Comparison of ENCODE assay signal across 23 cellular contexts in the genomic region with DNA sequence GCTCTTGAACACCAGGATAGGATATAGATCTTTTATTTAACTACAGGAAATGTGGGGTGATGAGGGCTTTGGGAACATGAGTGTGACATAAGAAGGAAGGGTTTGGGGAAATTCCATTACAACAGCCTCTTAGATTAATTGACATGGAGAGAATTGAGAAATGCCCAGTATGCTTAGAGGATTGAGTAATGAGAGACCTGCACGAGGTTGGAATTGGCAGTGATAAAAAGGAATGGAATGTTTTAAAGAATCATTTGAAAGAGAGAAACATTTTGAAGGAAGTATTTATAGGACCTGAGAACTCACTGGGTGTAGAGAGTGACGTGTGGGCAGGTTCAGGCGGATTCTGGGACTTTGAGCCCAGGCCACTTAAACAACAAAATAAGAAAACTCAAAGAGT.
DNase-seq lines count a peak whose midpoint lies in the region; TF ChIP-seq lines count a peak whose summit lies in the region.
"Had no signal": no experiment of that assay in that cellular context is flagged by ENCODE, and none has a peak within 500 bp of the region (broad histone marks: within the 10 kb centered on the region; RNA-seq: fewer than 3 reads in every experiment).

No MANE protein-coding gene starts in this region.

- no peak overlapping the region for H3K9ac ChIP-seq in GM23248

- CTCF ChIA-PET in OCI-LY7 (lab: Charles Lee; ENCODE audit: unreplicated experiment): no interaction called here

- H3K4me1 ChIP-seq in GM23248 (ENCODE audit: insufficient read depth) (peaks cover 5% of the 10 kb centered on the region; the same call in 1 of the 2 replicates), ascending aorta (no peaks in the 10 kb centered on the region), OCI-LY7 (ENCODE audit: insufficient read depth, low read length, poor library complexity, severe bottlenecking) (no peaks in the 10 kb centered on the region)
- H3K4me1 ChIP-seq: heart right ventricle, left ventricle myocardium inferior, transverse colon had no signal

- H3K79me2 ChIP-seq in GM23248 (ENCODE audit: insufficient read depth) (no peaks in the 10 kb centered on the region), OCI-LY7 (ENCODE audit: insufficient read depth, low read depth, low read length) (no peaks in the 10 kb centered on the region)

- no peak for TF ChIP-seq CTCF in fibroblast of the aortic adventitia (IDR thresholded peaks at IDR 0.05; ENCODE audit: insufficient read depth, low read length)
- no peak for TF ChIP-seq CTCF in ascending aorta (IDR thresholded peaks at IDR 0.05)
- no peak for TF ChIP-seq CTCF in OCI-LY7 (conservative IDR thresholded peaks at IDR 0.05; ENCODE audit: low read length)

- POLR2A ChIA-PET in OCI-LY7 (lab: Charles Lee): interaction anchor here (0.6 kb wide), 1 partner anchor 493 kb away, joined by 3 read pairs; no protein-coding TSS in a partner anchor

- H3K27ac ChIP-seq in GM23248 (no peak overlapping the region), ascending aorta (no peak overlapping the region), OCI-LY7 (ENCODE audit: low read depth, low read length, poor library complexity, severe bottlenecking) (no peak overlapping the region)
- H3K27ac ChIP-seq: cardiac muscle cell, heart right ventricle, left ventricle myocardium inferior, transverse colon had no signal

- H3K27me3 ChIP-seq in GM23248 (replicated peaks; ENCODE audit: insufficient read depth): no peaks in the 10 kb centered on the region
- H3K27me3 ChIP-seq in ascending aorta: no peaks in the 10 kb centered on the region
- H3K27me3 ChIP-seq: cardiac muscle cell, heart right ventricle, transverse colon had no signal

- DNase-seq in GM23248: peak; percentile 50
- DNase-seq in amniotic epithelial cell (ENCODE audit: low read depth): peak; percentile 73
- DNase-seq in fibroblast of the aortic adventitia (ENCODE audit: low read depth): peak; percentile 47
- peak; percentile 100 for DNase-seq in renal cortical epithelial cell (ENCODE audit: low read depth)
- DNase-seq in ascending aorta (ENCODE audit: low spot score in 2 of 2): no peak
- DNase-seq in OCI-LY7 (ENCODE audit: low spot score): no peak
- no peak for DNase-seq in midbrain (lab: John Stamatoyannopoulos, UW)
- no peak for DNase-seq in pons (ENCODE audit: low spot score)
- DNase-seq: activated CD8-positive, alpha-beta memory T cell treated with anti-CD3 and anti-CD28 coated beads, Interleukin-2, amount 50 U/mL, for 48 hours; activated naive CD4-positive, alpha-beta T cell treated with anti-CD3 and anti-CD28 coated beads, Interleukin-2, amount 10 ng/mL, durations not matched to agents 7 days and 5 days; AML-193; DMS53; GOT3; heart right ventricle; left ventricle myocardium inferior; naive thymus-derived CD8-positive, alpha-beta T cell; NCI-H2081 treated with DMSO at 0.1 percent for 48 hours; NCI-H82; right cardiac atrium; stimulated activated CD4-positive, alpha-beta T cell treated with anti-CD3 and anti-CD28 coated beads, Interleukin-4, amount 100 ng/mL, for 4 hours; T-helper 1 cell; transverse colon had no signal

- H3K9me3 ChIP-seq in GM23248 (ENCODE audit: low read depth) (no peaks in the 10 kb centered on the region), ascending aorta (no peaks in the 10 kb centered on the region), OCI-LY7 (ENCODE audit: low read length) (no peaks in the 10 kb centered on the region)
- H3K9me3 ChIP-seq: heart right ventricle, transverse colon had no signal

- no peak overlapping the region for H2AFZ ChIP-seq in GM23248
- H2AFZ ChIP-seq in OCI-LY7 (ENCODE audit: low read length): no peak overlapping the region

- no peaks in the 10 kb centered on the region for H3K9me2 ChIP-seq in GM23248 (ENCODE audit: insufficient read depth)
- no peaks in the 10 kb centered on the region for H3K9me2 ChIP-seq in OCI-LY7 (ENCODE audit: insufficient read depth, low read length)

- intact Hi-C loops in ascending aorta (cut with DNase I) (no loop called here), OCI-LY7 (cut with micrococcal nuclease; ENCODE audit: unreplicated experiment) (no loop called here)

- no TSS peak for BruUV-seq in OCI-LY7 (replicated peaks; lab: Mats Ljungman, UMichigan)

- WGBS in GM23248 (ENCODE audit: low coverage in 1 of 2, low lambda C conversion rate in 2 of 2, missing lambda C conversion rate in 2 of 2), 2 experiments: 27 to 33% methylated on average over 3 of the region's 3 CpGs

- H3K4me2 ChIP-seq in GM23248 (ENCODE audit: unreplicated experiment): no peak overlapping the region
- H3K4me2 ChIP-seq in OCI-LY7 (ENCODE audit: low read length): no peak overlapping the region

- H3K4me3 ChIP-seq in GM23248: no peak overlapping the region
- no peak overlapping the region for H3K4me3 ChIP-seq in fibroblast of the aortic adventitia (ENCODE audit: low read depth, low read length)
- H3K4me3 ChIP-seq in ascending aorta: no peak overlapping the region
- no peak overlapping the region for H3K4me3 ChIP-seq in OCI-LY7 (ENCODE audit: low read depth, low read length, poor library complexity, severe bottlenecking)
- H3K4me3 ChIP-seq: cardiac muscle cell, heart right ventricle, left ventricle myocardium inferior, transverse colon had no signal

- H3K36me3 ChIP-seq in GM23248 (ENCODE audit: low read depth): no peaks in the 10 kb centered on the region
- H3K36me3 ChIP-seq in ascending aorta: no peaks in the 10 kb centered on the region
- H3K36me3 ChIP-seq in OCI-LY7 (ENCODE audit: insufficient read depth, low read length): no peaks in the 10 kb centered on the region
- H3K36me3 ChIP-seq: cardiac muscle cell, heart right ventricle, left ventricle myocardium inferior, transverse colon had no signal

- H3F3A ChIP-seq in GM23248 (ENCODE audit: insufficient read depth): peaks cover 18% of the 10 kb centered on the region

- H4K20me1 ChIP-seq in GM23248 (ENCODE audit: insufficient read depth) (no peaks in the 10 kb centered on the region), OCI-LY7 (ENCODE audit: insufficient read depth, low read length) (no peaks in the 10 kb centered on the region)

- in situ Hi-C loops in GM23248 (cut with MboI): no loop called here

Comparison
In these comparisons a context has a peak if more than half of its experiments do, and no peak if none do; other contexts are left out.
1. DNase-seq: peak in GM23248 (single experiment), amniotic epithelial cell (single experiment), fibroblast of the aortic adventitia (single experiment) and renal cortical epithelial cell (single experiment); none in ascending aorta (0 of 2), OCI-LY7 (single experiment), midbrain (single experiment) and pons (single experiment).